In the genomic region with DNA sequence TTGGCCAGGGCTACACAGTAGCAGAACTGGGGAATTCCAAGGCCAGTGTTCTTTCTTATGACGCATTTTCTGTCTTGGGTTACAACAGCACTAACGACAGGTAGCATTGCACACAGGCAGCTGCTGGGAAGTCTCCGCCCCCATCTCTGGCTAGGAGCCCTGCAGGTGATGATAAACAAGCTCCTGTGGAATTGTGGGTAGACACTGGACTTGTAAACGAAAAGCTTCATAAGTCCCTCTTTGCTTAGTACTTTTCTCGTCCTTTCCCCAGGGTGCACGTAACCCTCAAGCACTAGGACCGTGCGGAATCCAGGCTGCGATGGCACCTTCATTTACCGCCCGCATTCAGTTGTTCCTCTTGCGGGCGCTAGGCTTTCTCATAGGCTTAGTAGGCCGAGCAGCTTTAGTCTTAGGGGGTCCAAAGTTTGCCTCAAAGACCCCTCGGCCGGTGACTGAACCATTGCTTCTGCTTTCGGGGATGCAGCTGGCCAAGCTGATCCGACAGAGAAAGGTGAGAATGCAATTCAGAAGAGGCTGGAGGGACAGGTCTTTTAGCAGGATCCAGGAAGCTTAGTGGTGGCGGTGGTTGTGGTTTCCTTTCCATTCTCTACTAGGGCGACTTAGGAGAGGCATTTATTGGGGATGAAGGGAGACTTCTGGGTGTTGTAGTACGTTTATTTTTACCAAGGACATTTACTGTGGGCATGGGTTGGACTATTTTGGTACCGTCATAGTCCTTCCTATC, we compare ENCODE assay signal across 8 cellular contexts. TPM values are rescaled to one million over a fixed set of nuclear protein-coding genes. Genes with fewer than 3 reads are reported as not detected.
DNase-seq lines count a peak whose midpoint lies in the region; ATAC-seq and TF ChIP-seq lines count a peak whose summit lies in the region.

A gene with protein sequence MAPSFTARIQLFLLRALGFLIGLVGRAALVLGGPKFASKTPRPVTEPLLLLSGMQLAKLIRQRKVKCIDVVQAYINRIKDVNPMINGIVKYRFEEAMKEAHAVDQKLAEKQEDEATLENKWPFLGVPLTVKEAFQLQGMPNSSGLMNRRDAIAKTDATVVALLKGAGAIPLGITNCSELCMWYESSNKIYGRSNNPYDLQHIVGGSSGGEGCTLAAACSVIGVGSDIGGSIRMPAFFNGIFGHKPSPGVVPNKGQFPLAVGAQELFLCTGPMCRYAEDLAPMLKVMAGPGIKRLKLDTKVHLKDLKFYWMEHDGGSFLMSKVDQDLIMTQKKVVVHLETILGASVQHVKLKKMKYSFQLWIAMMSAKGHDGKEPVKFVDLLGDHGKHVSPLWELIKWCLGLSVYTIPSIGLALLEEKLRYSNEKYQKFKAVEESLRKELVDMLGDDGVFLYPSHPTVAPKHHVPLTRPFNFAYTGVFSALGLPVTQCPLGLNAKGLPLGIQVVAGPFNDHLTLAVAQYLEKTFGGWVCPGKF (plus strand): TSS at position 200 of the 745 bp plus-strand sequence. CDS start 120 bp downstream, at position 320.

- H3K36me3 Mint-ChIP-seq in MCF 10A (ENCODE audit: insufficient read depth, unreplicated experiment): no peaks in the 10 kb centered on the region

- WGBS in stomach, 5 donors: 2 to 26% (median 6%) methylated on average over 16 to 22 of the region's 22 CpGs

- TF ChIP-seq EP300 in stomach (IDR thresholded peaks at IDR 0.05): no peak

- peaks cover 16% of the 10 kb centered on the region for H3K4me1 Mint-ChIP-seq in MCF 10A (ENCODE audit: insufficient read depth, unreplicated experiment)

- no peak for TF ChIP-seq CTCF in DOHH2 (IDR thresholded peaks at IDR 0.05; ENCODE audit: low read depth, low read length, poor library complexity, severe bottlenecking)
- no peak for TF ChIP-seq CTCF in MCF 10A (IDR thresholded peaks at IDR 0.05; ENCODE audit: unreplicated experiment)
- TF ChIP-seq CTCF in stomach (IDR thresholded peaks at IDR 0.05): no peak

- H3K27ac ChIP-seq in DOHH2 (ENCODE audit: low read depth, low read length): no peak within 1 kb of the TSS
- peak within 1 kb of the TSS; percentile 45 to 86 (median 63) for H3K27ac ChIP-seq in stomach

- in situ Hi-C loops in KBM-7 (cut with MboI; ENCODE audit: low pct_unique_long_range_greater_than_20kb, low sequenced_read_pairs): no loop called here

- H4K20me1 ChIP-seq in DOHH2 (ENCODE audit: control insufficient read depth, insufficient read depth, low read depth, low read length): no peaks in the 10 kb centered on the region

- H3K27me3 ChIP-seq in DOHH2 (ENCODE audit: control insufficient read depth, low read length) (no peaks in the 10 kb centered on the region), mononuclear cell (ENCODE audit: insufficient read depth, low read length) (no peaks in the 10 kb centered on the region), stomach (peaks cover 0 to 3% (median 0%) of the 10 kb centered on the region in 3 donors)

- H3K27ac Mint-ChIP-seq in MCF 10A (ENCODE audit: low read depth, unreplicated experiment): peak within 1 kb of the TSS; percentile 89

- POLR2A ChIA-PET in MCF 10A (lab: Yijun Ruan, JAX): interaction anchor here (0.9 to 1.6 kb wide), 5 partner anchors 34 to 541 kb away, joined by 3 to 5 read pairs (median 3); a partner anchor contains a TSS

- H3K79me2 ChIP-seq in DOHH2 (ENCODE audit: control insufficient read depth, low read length): no peaks in the 10 kb centered on the region

- peaks cover 7% of the 10 kb centered on the region for H3K9me3 Mint-ChIP-seq in MCF 10A (ENCODE audit: unreplicated experiment)

- H3K36me3 ChIP-seq in DOHH2 (ENCODE audit: control insufficient read depth, low read length) (no peaks in the 10 kb centered on the region), stomach (no peaks in the 10 kb centered on the region)

- DNase-seq in KBM-7: peak; percentile 67
- peak; percentile 51 to 83 (median 65) for DNase-seq in T-helper 1 cell
- peak; percentile 89 for DNase-seq in MCF 10A (ENCODE audit: unreplicated experiment)
- peak; percentile 77 for DNase-seq in stomach
- DNase-seq in GOT3 (lab: John Stamatoyannopoulos, UW): no peak

- CTCF ChIA-PET in MCF 10A (lab: Yijun Ruan, JAX): interaction anchor here (0.5 to 1.0 kb wide), 4 partner anchors 26 to 229 kb away, joined by 3 to 5 read pairs (median 4); no protein-coding TSS in a partner anchor

- TF ChIP-seq POLR2A in stomach (IDR thresholded peaks at IDR 0.05): no peak

- intact Hi-C loops in MCF 10A (cut with micrococcal nuclease): loop anchor here (10.0 kb wide), 1 partner anchor 308 kb away; a partner anchor contains a TSS
- intact Hi-C loops in stomach (cut with DNase I; ENCODE audit: low total_unique reads): no loop called here

- TSS peak; percentile 63 for BruUV-seq in MCF 10A (replicated peaks; lab: Mats Ljungman, UMichigan)

- H3K4me3 ChIP-seq in DOHH2 (ENCODE audit: low read length) (peak within 1 kb of the TSS; percentile 54), mononuclear cell (ENCODE audit: low read length) (peak within 1 kb of the TSS; percentile 38), stomach (peak within 1 kb of the TSS; percentile 12 to 43 (median 34))

- peak within 1 kb of the TSS; percentile 53 for H3K4me2 ChIP-seq in DOHH2 (ENCODE audit: low read length)

- H3F3A ChIP-seq in DOHH2 (ENCODE audit: control insufficient read depth, insufficient read depth): no peaks in the 10 kb centered on the region

- ATAC-seq in GM21529 (IDR thresholded peaks at IDR 0.05; ENCODE audit: unreplicated experiment): peak; percentile 88

- H3K27me3 Mint-ChIP-seq in MCF 10A (ENCODE audit: insufficient read depth, unreplicated experiment): peaks cover 47% of the 10 kb centered on the region

- H3K4me1 ChIP-seq in DOHH2 (ENCODE audit: control insufficient read depth, low read length): no peaks in the 10 kb centered on the region
- no peaks in the 10 kb centered on the region for H3K4me1 ChIP-seq in mononuclear cell (ENCODE audit: insufficient read depth, low read length)
- no peaks in the 10 kb centered on the region for H3K4me1 ChIP-seq in stomach

- H3K9me3 ChIP-seq in DOHH2 (ENCODE audit: control insufficient read depth, insufficient read depth, low read length): no peaks in the 10 kb centered on the region
- no peaks in the 10 kb centered on the region for H3K9me3 ChIP-seq in mononuclear cell (ENCODE audit: low read depth, low read length)
- no peaks in the 10 kb centered on the region for H3K9me3 ChIP-seq in stomach

- H3K9me2 ChIP-seq in DOHH2 (replicated peaks; ENCODE audit: control insufficient read depth, low read length): no peaks in the 10 kb centered on the region

- peak within 1 kb of the TSS; percentile 89 for H3K4me3 Mint-ChIP-seq in MCF 10A (ENCODE audit: unreplicated experiment)

RNA-seq across cellular contexts. Expression of the gene that starts here (rescaled TPM):
- 1.7 and 3.1 TPM in 2 replicates for total RNA-seq in MCF 10A (2022)
- total RNA-seq in mononuclear cell: 7.9 TPM
- total RNA-seq in stomach: 10 to 100 TPM in 2 of 5 donors, 1 to 10 TPM in 2, not detected in 1; 2.9 to 17.3 (median 11.9) TPM
- 10 to 100 TPM in 1 of 3 donors, 1 to 10 TPM in 2; 2.6 to 14.0 (median 4.0) TPM for polyA plus RNA-seq in stomach
